In the genomic region with DNA sequence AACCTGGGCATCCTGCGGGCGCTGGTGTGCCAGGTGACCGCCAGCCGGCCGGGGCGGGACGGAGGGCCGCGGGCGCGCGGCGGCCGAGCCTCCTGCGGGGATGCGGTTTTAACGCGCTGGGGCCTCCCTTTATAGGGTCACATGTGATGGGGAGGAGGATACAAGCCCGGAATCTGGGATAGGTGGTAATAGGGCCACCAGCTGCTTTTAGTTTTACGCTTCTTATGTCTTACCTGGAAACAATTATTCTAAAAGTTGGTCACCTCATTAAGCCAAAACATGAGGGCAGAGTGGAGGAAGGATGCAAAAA, we compare ENCODE assay signal across 8 cellular contexts. TPM values are rescaled to one million over a fixed set of nuclear protein-coding genes. Genes with fewer than 3 reads are reported as not detected.
DNase-seq lines count a peak whose midpoint lies in the region; ATAC-seq and TF ChIP-seq lines count a peak whose summit lies in the region.

No MANE protein-coding gene starts in this region.

- H3K27ac ChIP-seq in esophagus (ENCODE audit: low read depth in 2 of 2, low read length in 1 of 2): peak overlapping the region; percentile 96 to 99

- peaks cover 34% of the 10 kb centered on the region for H3K36me3 Mint-ChIP-seq in osteocyte (ENCODE audit: unreplicated experiment)

- ATAC-seq in HG03460 (IDR thresholded peaks at IDR 0.05; ENCODE audit: unreplicated experiment) (no peak), GM21576 (IDR thresholded peaks at IDR 0.05; ENCODE audit: unreplicated experiment) (no peak)

- H3K36me3 ChIP-seq in esophagus (ENCODE audit: control insufficient read depth in 2 of 2, insufficient read depth in 2 of 2, low read length in 1 of 2): no peaks in the 10 kb centered on the region

- peak overlapping the region; percentile 87 for H3K4me3 Mint-ChIP-seq in osteocyte (ENCODE audit: unreplicated experiment)

- no peaks in the 10 kb centered on the region for H3K27me3 ChIP-seq in esophagus (ENCODE audit: control insufficient read depth in 1 of 2, insufficient read depth in 2 of 2, low read length in 2 of 2)

- TF ChIP-seq CTCF in osteocyte (IDR thresholded peaks at IDR 0.05): no peak

- H3K9me3 Mint-ChIP-seq in osteocyte (ENCODE audit: unreplicated experiment): peaks cover 4% of the 10 kb centered on the region

- peak overlapping the region; percentile 72 to 75 for H3K4me3 ChIP-seq in esophagus (ENCODE audit: low read depth in 1 of 2, low read length in 2 of 2)

- peaks cover 0 to 9% of the 10 kb centered on the region in 2 donors for H3K4me1 ChIP-seq in esophagus (ENCODE audit: control insufficient read depth in 2 of 2, insufficient read depth in 2 of 2, low read length in 1 of 2)

- 0 out of 2 replicates have a peak, but pooled peaks have one; percentile 36 for TF ChIP-seq POLR2A in Raji (IDR thresholded peaks at IDR 0.05; ENCODE audit: insufficient read depth, low read depth, low read length)

- no peaks in the 10 kb centered on the region for H3K27me3 Mint-ChIP-seq in osteocyte (ENCODE audit: unreplicated experiment)

- peak overlapping the region; percentile 81 for H3K27ac Mint-ChIP-seq in osteocyte (ENCODE audit: unreplicated experiment)

- DNase-seq in NCI-H1694 treated with DMSO at 0.1 percent for 48 hours (lab: John Stamatoyannopoulos, UW) (peak; percentile 69), NCI-H1694 (lab: John Stamatoyannopoulos, UW) (no peak), osteocyte (ENCODE audit: extremely low spot score, unreplicated experiment) (no peak), GM03348 (ENCODE audit: low spot score) (no peak)

- H3K9me3 ChIP-seq in esophagus (ENCODE audit: control insufficient read depth in 2 of 2, insufficient read depth in 1 of 2, low read depth in 1 of 2, low read length in 1 of 2): no peaks in the 10 kb centered on the region

- 0 to 1% methylated on average over 20 of the region's 20 CpGs for WGBS in esophagus, 2 donors

- peaks cover 30% of the 10 kb centered on the region for H3K4me1 Mint-ChIP-seq in osteocyte (ENCODE audit: unreplicated experiment)

RNA-seq across cellular contexts. Expression of gene DCAF17, which starts 0.6 kb away (rescaled TPM):
- polyA plus RNA-seq in esophagus: 1 to 10 TPM; 2.5 to 3.3 TPM
- 19.2 and 21.9 TPM in 2 replicates for total RNA-seq in osteocyte

RNA-seq across cellular contexts. Expression of gene METTL8, which starts 0.8 kb away (rescaled TPM):
- 10 to 100 TPM; 11.4 to 13.8 TPM for polyA plus RNA-seq in esophagus
- total RNA-seq in osteocyte: 21.7 and 27.1 TPM in 2 replicates
